In the genomic region with DNA sequence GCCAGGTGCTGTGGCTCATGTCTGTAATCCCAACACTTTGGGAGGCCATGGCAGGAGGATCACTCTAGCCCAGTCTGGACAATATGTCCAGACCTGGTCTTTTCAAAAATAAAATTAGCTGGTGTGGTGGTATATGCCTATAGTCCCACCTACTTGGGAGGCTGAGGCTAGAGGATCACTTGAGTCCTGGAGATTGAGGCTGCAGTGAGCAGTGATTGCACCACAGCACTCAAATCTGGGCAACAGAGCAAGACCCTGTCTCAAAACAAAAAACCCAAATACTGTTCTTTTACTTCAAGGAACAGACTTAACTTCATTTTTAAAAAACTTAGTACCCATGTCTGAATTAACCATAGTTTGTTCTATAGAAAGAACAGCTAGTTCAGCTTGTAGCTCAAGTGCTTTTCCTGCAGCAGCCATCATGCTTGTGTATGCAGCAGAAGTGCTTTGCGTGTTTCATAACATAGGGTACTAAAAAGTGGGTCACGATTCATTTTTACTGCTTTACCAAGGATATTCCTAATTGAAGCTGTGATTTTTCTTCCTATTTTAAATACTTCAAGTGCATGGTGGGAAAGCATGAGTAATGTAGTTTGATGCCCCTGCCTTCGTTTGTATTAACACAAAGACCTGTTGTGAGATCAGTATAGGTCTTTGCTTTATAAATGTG, we compare ENCODE assay signal across 17 cellular contexts. TPM values are rescaled to one million over a fixed set of nuclear protein-coding genes. Genes with fewer than 3 reads are reported as not detected.
DNase-seq lines count a peak whose midpoint lies in the region; ATAC-seq, FAIRE-seq and TF ChIP-seq lines count a peak whose summit lies in the region.
"Had no signal": no experiment of that assay in that cellular context is flagged by ENCODE, and none has a peak within 500 bp of the region (broad histone marks: within the 10 kb centered on the region; RNA-seq: fewer than 3 reads in every experiment).

No MANE protein-coding gene starts in this region.

- peaks cover 65% of the 10 kb centered on the region for H3K4me1 ChIP-seq in DND-41 (ENCODE audit: insufficient read depth, low read length)
- H3K4me1 ChIP-seq in adrenal gland (replicated peaks in 1 of 2) = peaks cover 43 to 98% of the 10 kb centered on the region in 2 donors
- peaks cover 4 to 6% of the 10 kb centered on the region in 2 donors for H3K4me1 ChIP-seq in small intestine (ENCODE audit: control insufficient read depth in 2 of 2, insufficient read depth in 1 of 2, low read depth in 1 of 2, low read length in 1 of 2)

- peak overlapping the region; percentile 13; the same call in 1 of the 2 replicates for H3K4me2 ChIP-seq in DND-41 (ENCODE audit: insufficient read depth, low read length)

- H3K27me3 Mint-ChIP-seq in CD4-positive, alpha-beta T cell = no peaks in the 10 kb centered on the region
- H3K27me3 Mint-ChIP-seq: activated CD8-positive, alpha-beta memory T cell treated with anti-CD3 and anti-CD28 coated beads, Interleukin-2, amount 10 ng/mL, durations not matched to agents 7 days and 5 days; dendritic cell treated with granulocyte-macrophage colony-stimulating factor and Interleukin-4, amounts not matched to agents 40 ng/mL and 50 ng/mL, for 4 days had no signal

- H3K27ac Mint-ChIP-seq in CD4-positive, alpha-beta T cell = no peak overlapping the region
- H3K27ac Mint-ChIP-seq: activated CD8-positive, alpha-beta memory T cell treated with anti-CD3 and anti-CD28 coated beads, Interleukin-2, amount 10 ng/mL, durations not matched to agents 7 days and 5 days; dendritic cell treated with granulocyte-macrophage colony-stimulating factor and Interleukin-4, amounts not matched to agents 40 ng/mL and 50 ng/mL, for 4 days had no signal

- H3K9me3 Mint-ChIP-seq in CD4-positive, alpha-beta T cell = no peaks in the 10 kb centered on the region
- H3K9me3 Mint-ChIP-seq: brain; dendritic cell treated with granulocyte-macrophage colony-stimulating factor and Interleukin-4, amounts not matched to agents 40 ng/mL and 50 ng/mL, for 4 days had no signal

- H3K4me3 Mint-ChIP-seq in CD4-positive, alpha-beta T cell = peak overlapping the region; percentile 30
- H3K4me3 Mint-ChIP-seq: activated CD8-positive, alpha-beta memory T cell treated with anti-CD3 and anti-CD28 coated beads, Interleukin-2, amount 10 ng/mL, durations not matched to agents 7 days and 5 days; dendritic cell treated with granulocyte-macrophage colony-stimulating factor and Interleukin-4, amounts not matched to agents 40 ng/mL and 50 ng/mL, for 4 days had no signal

- no peak overlapping the region for H3K27ac ChIP-seq in CD4-positive, alpha-beta T cell (ENCODE audit: low read depth, low read length)
- H3K27ac ChIP-seq in DND-41 (ENCODE audit: low read length) (no peak overlapping the region), adrenal gland (peak overlapping the region in 3 of 5 donors; percentile 0 to 36 (median 6)), small intestine (ENCODE audit: low read depth in 1 of 2, low read length in 1 of 2) (no peak overlapping the region)
- H3K27ac ChIP-seq: SJSA1 had no signal

- TF ChIP-seq CTCF in CD4-positive, alpha-beta T cell (IDR thresholded peaks at IDR 0.05) = no peak
- TF ChIP-seq CTCF in DND-41 (IDR thresholded peaks at IDR 0.05; ENCODE audit: borderline replicate concordance, extremely low read depth, low read length, poor library complexity, severe bottlenecking) = no peak
- TF ChIP-seq CTCF in adrenal gland (IDR thresholded peaks at IDR 0.05) = no peak

- peaks cover 100% of the 10 kb centered on the region for H3K79me2 ChIP-seq in DND-41 (ENCODE audit: insufficient read depth, low read length)

- H2AFZ ChIP-seq in DND-41 (ENCODE audit: low read depth, low read length) = no peak overlapping the region

- POLR2A ChIA-PET in CD4-positive, alpha-beta T cell (lab: Charles Lee) = no interaction called here

- CTCF ChIA-PET in CD4-positive, alpha-beta T cell (lab: Charles Lee) = interaction anchor here (0.7 to 2.7 kb wide), 3 partner anchors 27 to 87 kb away, joined by 3 to 11 read pairs (median 4); no protein-coding TSS in a partner anchor

- intact Hi-C loops in CD4-positive, alpha-beta T cell (cut with DNase I, micrococcal nuclease) = loop anchor here (5.0 to 10.0 kb wide), 4 partner anchors 113 to 625 kb away; partner anchors contain the start of genes ABHD11 (in 1 of the 2), BCL7B (in 1 of the 2) and GTF2I (in 1 of the 2)
- intact Hi-C loops in adrenal gland (cut with DNase I) = loop anchor here (5.0 to 10.0 kb wide), 3 partner anchors 85 to 115 kb away; partner anchors contain the start of gene LIMK1 (in 1 of the 2)

- peaks cover 82% of the 10 kb centered on the region for H3K36me3 Mint-ChIP-seq in CD4-positive, alpha-beta T cell (ENCODE audit: low read depth)

- no peak for TF ChIP-seq POLR2A in adrenal gland (IDR thresholded peaks at IDR 0.05)

- H3K4me3 ChIP-seq in DND-41 (ENCODE audit: low read depth in 1 of 2, low read length in 2 of 2) = no peak overlapping the region
- no peak overlapping the region for H3K4me3 ChIP-seq in adrenal gland
- H3K4me3 ChIP-seq in small intestine (ENCODE audit: low read depth in 1 of 2, low read length in 2 of 2) = no peak overlapping the region
- H3K4me3 ChIP-seq: SJSA1 had no signal

- H3K36me3 ChIP-seq in DND-41 (ENCODE audit: insufficient read depth, low read length) (peaks cover 85% of the 10 kb centered on the region), adrenal gland (replicated peaks in 1 of 2) (peaks cover 0 to 8% of the 10 kb centered on the region in 2 donors), small intestine (ENCODE audit: control insufficient read depth in 2 of 2, insufficient read depth in 2 of 2, low read length in 2 of 2) (peaks cover 0 to 3% of the 10 kb centered on the region in 2 donors)

- peaks cover 97% of the 10 kb centered on the region for H3K4me1 Mint-ChIP-seq in CD4-positive, alpha-beta T cell (ENCODE audit: low read depth)

- no peak for DNase-seq in CD4-positive, alpha-beta T cell
- DNase-seq in DND-41 (no peak), adrenal gland (no peak), putamen (ENCODE audit: low spot score) (peak; percentile 50), small intestine (no peak), SHP77 treated with DMSO at 0.1 percent for 48 hours (lab: John Stamatoyannopoulos, UW) (no peak)
- DNase-seq: activated CD8-positive, alpha-beta memory T cell treated with anti-CD3 and anti-CD28 coated beads, Interleukin-2, amount 10 ng/mL, durations not matched to agents 7 days and 5 days; DMS 273 treated with DMSO at 0.1 percent for 48 hours; NCI-H1436; NCI-H774; PC-3; right cardiac atrium had no signal

- H4K20me1 ChIP-seq in DND-41 (ENCODE audit: insufficient read depth, low read length) = peaks cover 97% of the 10 kb centered on the region

- no peaks in the 10 kb centered on the region for H3K27me3 ChIP-seq in CD4-positive, alpha-beta T cell (ENCODE audit: control insufficient read depth, insufficient read depth, low read length)
- H3K27me3 ChIP-seq in DND-41 (ENCODE audit: insufficient read depth, low read length, poor library complexity) (no peaks in the 10 kb centered on the region), adrenal gland (no peaks in the 10 kb centered on the region), small intestine (ENCODE audit: control insufficient read depth in 2 of 2, insufficient read depth in 2 of 2, low read length in 2 of 2) (no peaks in the 10 kb centered on the region)
- H3K27me3 ChIP-seq: SJSA1 had no signal

- WGBS in adrenal gland, 4 donors = 28 to 42% (median 34%) methylated on average over 3 of the region's 3 CpGs
- WGBS in small intestine, 3 donors = 62 to 67% (median 65%) methylated on average over 3 of the region's 3 CpGs

- FAIRE-seq in small intestine (lab: Jason Lieb, UNC) = no peak
- FAIRE-seq: HTR-8/SVneo had no signal

- no peak for ATAC-seq in CD4-positive, alpha-beta T cell (ENCODE audit: poor library complexity)
- no peak for ATAC-seq in DND-41 (ENCODE audit: insufficient read depth, low read depth)
- ATAC-seq in HG03460 (IDR thresholded peaks at IDR 0.05; ENCODE audit: unreplicated experiment) = no peak
- ATAC-seq: activated CD8-positive, alpha-beta memory T cell treated with anti-CD3 and anti-CD28 coated beads, Interleukin-2, amount 10 ng/mL, durations not matched to agents 7 days and 5 days; PC-3; right cardiac atrium had no signal

- H3K9me3 ChIP-seq in CD4-positive, alpha-beta T cell (ENCODE audit: control insufficient read depth, low read length) = no peaks in the 10 kb centered on the region
- H3K9me3 ChIP-seq in DND-41 (ENCODE audit: insufficient read depth, low read length, severe bottlenecking) = no peaks in the 10 kb centered on the region
- no peaks in the 10 kb centered on the region for H3K9me3 ChIP-seq in adrenal gland (replicated peaks in 1 of 3)
- H3K9me3 ChIP-seq in small intestine (ENCODE audit: control insufficient read depth, low read depth) = no peaks in the 10 kb centered on the region
- H3K9me3 ChIP-seq: SJSA1 had no signal

- no peak overlapping the region for H3K9ac ChIP-seq in DND-41 (ENCODE audit: low read depth, low read length)

RNA-seq across cellular contexts. Expression of gene EIF4H, which starts 5.9 kb away (rescaled TPM):
- 100 to 1,000 TPM; 311 to 316 TPM for total RNA-seq in CD4-positive, alpha-beta T cell
- 100 to 1,000 TPM; 235 to 364 (median 263) TPM for total RNA-seq in adrenal gland
- 100 to 1,000 TPM; 108 to 215 (median 142) TPM for polyA plus RNA-seq in adrenal gland
- polyA plus RNA-seq in small intestine = 100 to 1,000 TPM; 158 to 229 (median 162) TPM

RNA-seq across cellular contexts. Expression of gene LAT2, which starts 29.7 kb away (rescaled TPM):
- total RNA-seq in CD4-positive, alpha-beta T cell = 1 to 10 TPM; 1.7 to 2.4 TPM
- 10 to 100 TPM in 7 of 8 donors, 1 to 10 TPM in 1; 9.0 to 16.9 (median 14.2) TPM for total RNA-seq in adrenal gland
- 10 to 100 TPM in 1 of 3 donors, 1 to 10 TPM in 2; 5.5 to 14.3 (median 9.5) TPM for polyA plus RNA-seq in adrenal gland
- 1 to 10 TPM; 2.9 to 5.9 (median 5.8) TPM for polyA plus RNA-seq in small intestine

Comparison
In these comparisons a context has a peak if more than half of its experiments do, and no peak if none do; other contexts are left out.
1. H3K27ac ChIP-seq: peak in adrenal gland (3 of 5); none in CD4-positive, alpha-beta T cell (single experiment), DND-41 (single experiment) and small intestine (0 of 2).